1 cellular context compared by ENCODE assay signal in the genomic region with DNA sequence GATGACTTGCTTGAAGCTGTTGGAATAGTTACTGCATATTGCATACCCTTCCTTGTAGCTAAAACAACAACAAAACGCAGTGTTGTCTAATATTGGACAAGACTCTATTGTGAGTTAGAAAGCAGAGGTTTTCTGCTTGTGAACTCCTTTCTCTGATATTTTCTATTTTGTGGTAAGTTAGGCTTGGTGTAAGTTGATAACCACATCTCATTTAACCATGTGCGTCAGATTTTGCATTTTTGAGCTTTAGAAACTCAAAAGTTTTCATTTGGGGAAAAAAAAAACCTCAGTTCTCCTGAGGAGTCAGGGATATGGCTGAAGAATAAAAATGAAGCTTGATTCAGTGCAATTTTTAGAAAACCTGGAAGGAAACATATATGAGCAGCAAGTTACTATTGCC.
TF ChIP-seq lines count a peak whose summit lies in the region.

No MANE protein-coding gene starts in this region.

TF ChIP-seq in liver, 16 proteins besides CTCF, POLR2A, EP300 and RAD21 (continued from another document):
- TF ChIP-seq, protein P1, sequence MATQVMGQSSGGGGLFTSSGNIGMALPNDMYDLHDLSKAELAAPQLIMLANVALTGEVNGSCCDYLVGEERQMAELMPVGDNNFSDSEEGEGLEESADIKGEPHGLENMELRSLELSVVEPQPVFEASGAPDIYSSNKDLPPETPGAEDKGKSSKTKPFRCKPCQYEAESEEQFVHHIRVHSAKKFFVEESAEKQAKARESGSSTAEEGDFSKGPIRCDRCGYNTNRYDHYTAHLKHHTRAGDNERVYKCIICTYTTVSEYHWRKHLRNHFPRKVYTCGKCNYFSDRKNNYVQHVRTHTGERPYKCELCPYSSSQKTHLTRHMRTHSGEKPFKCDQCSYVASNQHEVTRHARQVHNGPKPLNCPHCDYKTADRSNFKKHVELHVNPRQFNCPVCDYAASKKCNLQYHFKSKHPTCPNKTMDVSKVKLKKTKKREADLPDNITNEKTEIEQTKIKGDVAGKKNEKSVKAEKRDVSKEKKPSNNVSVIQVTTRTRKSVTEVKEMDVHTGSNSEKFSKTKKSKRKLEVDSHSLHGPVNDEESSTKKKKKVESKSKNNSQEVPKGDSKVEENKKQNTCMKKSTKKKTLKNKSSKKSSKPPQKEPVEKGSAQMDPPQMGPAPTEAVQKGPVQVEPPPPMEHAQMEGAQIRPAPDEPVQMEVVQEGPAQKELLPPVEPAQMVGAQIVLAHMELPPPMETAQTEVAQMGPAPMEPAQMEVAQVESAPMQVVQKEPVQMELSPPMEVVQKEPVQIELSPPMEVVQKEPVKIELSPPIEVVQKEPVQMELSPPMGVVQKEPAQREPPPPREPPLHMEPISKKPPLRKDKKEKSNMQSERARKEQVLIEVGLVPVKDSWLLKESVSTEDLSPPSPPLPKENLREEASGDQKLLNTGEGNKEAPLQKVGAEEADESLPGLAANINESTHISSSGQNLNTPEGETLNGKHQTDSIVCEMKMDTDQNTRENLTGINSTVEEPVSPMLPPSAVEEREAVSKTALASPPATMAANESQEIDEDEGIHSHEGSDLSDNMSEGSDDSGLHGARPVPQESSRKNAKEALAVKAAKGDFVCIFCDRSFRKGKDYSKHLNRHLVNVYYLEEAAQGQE (IDR thresholded peaks at IDR 0.05) = no peak
- TF ChIP-seq YY1 (IDR thresholded peaks at IDR 0.05) (no peak), FOXA2 (IDR thresholded peaks at IDR 0.05) (no peak), SP1 (IDR thresholded peaks at IDR 0.05) (no peak), FOXA1 (IDR thresholded peaks at IDR 0.05) (no peak), NR2F2 (IDR thresholded peaks at IDR 0.05) (no peak)
- TF ChIP-seq, protein P2, sequence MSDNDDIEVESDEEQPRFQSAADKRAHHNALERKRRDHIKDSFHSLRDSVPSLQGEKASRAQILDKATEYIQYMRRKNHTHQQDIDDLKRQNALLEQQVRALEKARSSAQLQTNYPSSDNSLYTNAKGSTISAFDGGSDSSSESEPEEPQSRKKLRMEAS (IDR thresholded peaks at IDR 0.05) = no peak
